In the genomic region with DNA sequence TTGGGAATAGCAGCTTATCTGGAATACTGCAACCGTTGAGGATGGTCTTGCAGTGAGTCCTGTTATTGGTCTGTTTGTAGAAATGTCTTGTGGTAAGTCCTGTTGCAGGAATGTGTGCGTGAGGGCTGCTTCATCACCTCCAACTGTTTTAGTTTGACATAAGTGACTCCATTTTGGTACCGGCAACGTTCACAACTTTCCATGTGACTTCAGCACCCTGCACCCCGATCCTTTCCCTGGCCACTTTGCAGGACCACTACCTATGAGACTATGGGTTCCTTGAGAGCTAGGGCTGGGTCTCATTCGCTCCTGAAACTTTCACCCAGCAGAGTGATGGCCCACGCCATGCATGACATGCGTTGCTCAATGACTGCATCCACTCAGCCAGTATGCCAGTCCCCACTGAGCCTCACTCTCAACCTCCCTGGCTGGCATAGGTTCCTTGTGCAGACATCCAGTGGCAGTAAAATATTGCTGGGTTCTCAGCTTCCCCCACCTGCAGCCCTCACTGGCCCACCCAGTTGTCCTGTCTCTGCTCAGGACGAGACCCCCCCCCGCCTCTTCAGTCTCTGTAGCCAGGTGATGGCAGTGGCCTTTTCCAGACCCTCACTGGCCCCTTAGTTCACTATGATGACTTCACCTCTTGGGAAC, we compare ENCODE assay signal across 2 cellular contexts.
TF ChIP-seq lines count a peak whose summit lies in the region.

No MANE protein-coding gene starts in this region.

TF ChIP-seq in SK-N-SH treated with all-trans-retinoic acid at 6 μM for 48 hours, 23 proteins besides CTCF, POLR2A, EP300 and RAD21 (continued from another document):
- TF ChIP-seq, protein P1, sequence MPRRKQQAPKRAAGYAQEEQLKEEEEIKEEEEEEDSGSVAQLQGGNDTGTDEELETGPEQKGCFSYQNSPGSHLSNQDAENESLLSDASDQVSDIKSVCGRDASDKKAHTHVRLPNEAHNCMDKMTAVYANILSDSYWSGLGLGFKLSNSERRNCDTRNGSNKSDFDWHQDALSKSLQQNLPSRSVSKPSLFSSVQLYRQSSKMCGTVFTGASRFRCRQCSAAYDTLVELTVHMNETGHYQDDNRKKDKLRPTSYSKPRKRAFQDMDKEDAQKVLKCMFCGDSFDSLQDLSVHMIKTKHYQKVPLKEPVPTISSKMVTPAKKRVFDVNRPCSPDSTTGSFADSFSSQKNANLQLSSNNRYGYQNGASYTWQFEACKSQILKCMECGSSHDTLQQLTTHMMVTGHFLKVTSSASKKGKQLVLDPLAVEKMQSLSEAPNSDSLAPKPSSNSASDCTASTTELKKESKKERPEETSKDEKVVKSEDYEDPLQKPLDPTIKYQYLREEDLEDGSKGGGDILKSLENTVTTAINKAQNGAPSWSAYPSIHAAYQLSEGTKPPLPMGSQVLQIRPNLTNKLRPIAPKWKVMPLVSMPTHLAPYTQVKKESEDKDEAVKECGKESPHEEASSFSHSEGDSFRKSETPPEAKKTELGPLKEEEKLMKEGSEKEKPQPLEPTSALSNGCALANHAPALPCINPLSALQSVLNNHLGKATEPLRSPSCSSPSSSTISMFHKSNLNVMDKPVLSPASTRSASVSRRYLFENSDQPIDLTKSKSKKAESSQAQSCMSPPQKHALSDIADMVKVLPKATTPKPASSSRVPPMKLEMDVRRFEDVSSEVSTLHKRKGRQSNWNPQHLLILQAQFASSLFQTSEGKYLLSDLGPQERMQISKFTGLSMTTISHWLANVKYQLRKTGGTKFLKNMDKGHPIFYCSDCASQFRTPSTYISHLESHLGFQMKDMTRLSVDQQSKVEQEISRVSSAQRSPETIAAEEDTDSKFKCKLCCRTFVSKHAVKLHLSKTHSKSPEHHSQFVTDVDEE (CRISPR knock-in tag; IDR thresholded peaks at IDR 0.05) = no peak
- no peak for TF ChIP-seq GLIS3 (CRISPR knock-in tag; IDR thresholded peaks at IDR 0.05)
- no peak for TF ChIP-seq CSDC2 (CRISPR knock-in tag; IDR thresholded peaks at IDR 0.05)
- TF ChIP-seq ZC3H10 (CRISPR knock-in tag; IDR thresholded peaks at IDR 0.05) = no peak
- TF ChIP-seq SNAI2 (CRISPR knock-in tag; IDR thresholded peaks at IDR 0.05) = no peak
- TF ChIP-seq OSR1 (CRISPR knock-in tag; IDR thresholded peaks at IDR 0.05) = no peak
- TF ChIP-seq PPARA (CRISPR knock-in tag; IDR thresholded peaks at IDR 0.05; ENCODE audit: borderline replicate concordance) = no peak
- TF ChIP-seq, protein P2, sequence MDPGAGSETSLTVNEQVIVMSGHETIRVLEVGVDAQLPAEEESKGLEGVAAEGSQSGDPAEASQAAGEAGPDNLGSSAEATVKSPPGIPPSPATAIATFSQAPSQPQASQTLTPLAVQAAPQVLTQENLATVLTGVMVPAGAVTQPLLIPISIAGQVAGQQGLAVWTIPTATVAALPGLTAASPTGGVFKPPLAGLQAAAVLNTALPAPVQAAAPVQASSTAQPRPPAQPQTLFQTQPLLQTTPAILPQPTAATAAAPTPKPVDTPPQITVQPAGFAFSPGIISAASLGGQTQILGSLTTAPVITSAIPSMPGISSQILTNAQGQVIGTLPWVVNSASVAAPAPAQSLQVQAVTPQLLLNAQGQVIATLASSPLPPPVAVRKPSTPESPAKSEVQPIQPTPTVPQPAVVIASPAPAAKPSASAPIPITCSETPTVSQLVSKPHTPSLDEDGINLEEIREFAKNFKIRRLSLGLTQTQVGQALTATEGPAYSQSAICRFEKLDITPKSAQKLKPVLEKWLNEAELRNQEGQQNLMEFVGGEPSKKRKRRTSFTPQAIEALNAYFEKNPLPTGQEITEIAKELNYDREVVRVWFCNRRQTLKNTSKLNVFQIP (CRISPR knock-in tag; IDR thresholded peaks at IDR 0.05; ENCODE audit: borderline replicate concordance, low read depth) = no peak
- TF ChIP-seq, protein P3, sequence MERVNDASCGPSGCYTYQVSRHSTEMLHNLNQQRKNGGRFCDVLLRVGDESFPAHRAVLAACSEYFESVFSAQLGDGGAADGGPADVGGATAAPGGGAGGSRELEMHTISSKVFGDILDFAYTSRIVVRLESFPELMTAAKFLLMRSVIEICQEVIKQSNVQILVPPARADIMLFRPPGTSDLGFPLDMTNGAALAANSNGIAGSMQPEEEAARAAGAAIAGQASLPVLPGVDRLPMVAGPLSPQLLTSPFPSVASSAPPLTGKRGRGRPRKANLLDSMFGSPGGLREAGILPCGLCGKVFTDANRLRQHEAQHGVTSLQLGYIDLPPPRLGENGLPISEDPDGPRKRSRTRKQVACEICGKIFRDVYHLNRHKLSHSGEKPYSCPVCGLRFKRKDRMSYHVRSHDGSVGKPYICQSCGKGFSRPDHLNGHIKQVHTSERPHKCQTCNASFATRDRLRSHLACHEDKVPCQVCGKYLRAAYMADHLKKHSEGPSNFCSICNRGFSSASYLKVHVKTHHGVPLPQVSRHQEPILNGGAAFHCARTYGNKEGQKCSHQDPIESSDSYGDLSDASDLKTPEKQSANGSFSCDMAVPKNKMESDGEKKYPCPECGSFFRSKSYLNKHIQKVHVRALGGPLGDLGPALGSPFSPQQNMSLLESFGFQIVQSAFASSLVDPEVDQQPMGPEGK (CRISPR knock-in tag; IDR thresholded peaks at IDR 0.05; ENCODE audit: borderline replicate concordance) = no peak
- no peak for TF ChIP-seq ZFP30 (CRISPR knock-in tag; IDR thresholded peaks at IDR 0.05)
- TF ChIP-seq BACH2 (CRISPR knock-in tag; IDR thresholded peaks at IDR 0.05; ENCODE audit: borderline replicate concordance) = no peak
TF ChIP-seq in SK-N-SH treated with all-trans-retinoic acid at 6 μM for 48 hours: peak in this region for 0.

TF ChIP-seq in SK-N-SH, 30 proteins besides CTCF, POLR2A, EP300 and RAD21 (continued from another document):
- TF ChIP-seq IRF3 (IDR thresholded peaks at IDR 0.05; ENCODE audit: low read depth, low read length) (no peak), ELF1 (IDR thresholded peaks at IDR 0.05) (no peak), JUND (IDR thresholded peaks at IDR 0.05) (no peak), SMC3 (IDR thresholded peaks at IDR 0.05; ENCODE audit: low read depth, low read length) (no peak), CHD2 (IDR thresholded peaks at IDR 0.05; ENCODE audit: low read length, partially characterized antibody) (no peak), NRF1 (IDR thresholded peaks at IDR 0.05; ENCODE audit: low read depth, low read length) (no peak), RCOR1 (IDR thresholded peaks at IDR 0.05; ENCODE audit: low read length) (no peak)
- TF ChIP-seq, protein P4, sequence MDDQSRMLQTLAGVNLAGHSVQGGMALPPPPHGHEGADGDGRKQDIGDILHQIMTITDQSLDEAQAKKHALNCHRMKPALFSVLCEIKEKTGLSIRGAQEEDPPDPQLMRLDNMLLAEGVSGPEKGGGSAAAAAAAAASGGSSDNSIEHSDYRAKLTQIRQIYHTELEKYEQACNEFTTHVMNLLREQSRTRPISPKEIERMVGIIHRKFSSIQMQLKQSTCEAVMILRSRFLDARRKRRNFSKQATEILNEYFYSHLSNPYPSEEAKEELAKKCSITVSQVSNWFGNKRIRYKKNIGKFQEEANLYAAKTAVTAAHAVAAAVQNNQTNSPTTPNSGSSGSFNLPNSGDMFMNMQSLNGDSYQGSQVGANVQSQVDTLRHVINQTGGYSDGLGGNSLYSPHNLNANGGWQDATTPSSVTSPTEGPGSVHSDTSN (IDR thresholded peaks at IDR 0.05) = no peak
